In the genomic region with DNA sequence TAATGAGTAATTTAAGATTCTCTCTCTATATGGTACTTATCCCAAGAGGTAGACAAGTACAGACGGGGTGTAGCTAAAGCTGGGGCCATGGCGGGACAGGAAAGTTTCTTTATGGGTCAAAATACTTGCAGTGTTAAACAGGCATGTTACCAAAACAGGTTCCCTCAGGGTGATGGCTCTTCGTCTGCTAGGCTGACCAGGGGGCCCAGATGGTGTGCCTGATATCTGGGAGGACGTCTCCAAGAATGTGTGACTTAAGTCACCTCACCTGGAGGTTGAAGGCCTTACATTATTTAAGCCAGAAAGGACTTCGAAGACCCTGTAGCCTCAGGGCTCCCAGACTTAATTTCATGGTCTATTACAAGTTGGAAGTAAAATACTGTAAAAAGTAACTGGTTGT, we compare ENCODE assay signal across 18 cellular contexts. TPM values are rescaled to one million over a fixed set of nuclear protein-coding genes. Genes with fewer than 3 reads are reported as not detected.
A peak's percentile ranks its signal among the peaks of the same experiment; 100 is the strongest.
DNase-seq lines count a peak whose midpoint lies in the region; ATAC-seq and TF ChIP-seq lines count a peak whose summit lies in the region.
"Had no signal": no experiment of that assay in that cellular context is flagged by ENCODE, and none has a peak within 500 bp of the region (broad histone marks: within the 10 kb centered on the region; RNA-seq: fewer than 3 reads in every experiment).

No MANE protein-coding gene starts in this region.

- H3K9me2 ChIP-seq in hepatocyte (replicated peaks; ENCODE audit: insufficient read depth), result no peaks in the 10 kb centered on the region

- no peaks in the 10 kb centered on the region for H3K79me2 ChIP-seq in hepatocyte

- peaks cover 0 to 47% of the 10 kb centered on the region in 2 donors for H3K4me1 ChIP-seq in right atrium auricular region
- H3K4me1 ChIP-seq in hepatocyte (ENCODE audit: insufficient read depth), result peaks cover 8% of the 10 kb centered on the region
- H3K4me1 ChIP-seq in skeletal muscle tissue (ENCODE audit: control insufficient read depth in 3 of 3, insufficient read depth in 3 of 3, low read length in 3 of 3), result peaks cover 14 to 22% (median 18%) of the 10 kb centered on the region in 3 donors

- H4K20me1 ChIP-seq in hepatocyte (ENCODE audit: insufficient read depth, poor library complexity, severe bottlenecking), result no peaks in the 10 kb centered on the region

- H3K27me3 ChIP-seq in right atrium auricular region (no peaks in the 10 kb centered on the region), hepatocyte (no peaks in the 10 kb centered on the region), skeletal muscle tissue (ENCODE audit: control insufficient read depth in 3 of 3, insufficient read depth in 3 of 3, low read length in 3 of 3) (no peaks in the 10 kb centered on the region)

- H3K9me3 ChIP-seq in right atrium auricular region (no peaks in the 10 kb centered on the region), hepatocyte (ENCODE audit: low read depth) (no peaks in the 10 kb centered on the region), skeletal muscle tissue (ENCODE audit: control insufficient read depth in 3 of 3, low read length in 3 of 3) (no peaks in the 10 kb centered on the region)

- intact Hi-C loops in cardiac septum (cut with DNase I), result no loop called here

- TF ChIP-seq CTCF in right atrium auricular region (IDR thresholded peaks at IDR 0.05) (no peak), hepatocyte (IDR thresholded peaks at IDR 0.05; ENCODE audit: poor library complexity) (no peak)

- H3K27ac ChIP-seq in right atrium auricular region (peak overlapping the region; percentile 74 to 80), hepatocyte (peak overlapping the region; percentile 74), skeletal muscle tissue (ENCODE audit: low read depth, low read length) (peak overlapping the region; percentile 75)

- no peak overlapping the region for H3K4me2 ChIP-seq in hepatocyte

- 63% methylated on average over 5 of the region's 5 CpGs for WGBS in hepatocyte (ENCODE audit: low lambda C conversion rate, missing lambda C conversion rate)

- no peak overlapping the region for H3K9ac ChIP-seq in skeletal muscle tissue (ENCODE audit: low read depth in 1 of 3, low read length in 3 of 3)

- H3K36me3 ChIP-seq in right atrium auricular region (no peaks in the 10 kb centered on the region), hepatocyte (replicated peaks; ENCODE audit: insufficient read depth, low read depth) (no peaks in the 10 kb centered on the region), skeletal muscle tissue (ENCODE audit: control insufficient read depth in 3 of 3, insufficient read depth in 3 of 3, low read length in 3 of 3) (no peaks in the 10 kb centered on the region)

- H2AFZ ChIP-seq in hepatocyte, result no peak overlapping the region

- DNase-seq in right atrium auricular region (ENCODE audit: low spot score) (no peak), cardiac septum (ENCODE audit: low spot score) (no peak), hepatocyte (ENCODE audit: low spot score) (no peak), hypothalamus (lab: John Stamatoyannopoulos, UW) (no peak), NCI-H748 (lab: John Stamatoyannopoulos, UW; ENCODE audit: unreplicated experiment) (no peak)
- DNase-seq in activated CD4-positive, alpha-beta T cell treated with anti-CD3 and anti-CD28 coated beads for 4 hours, result no peak
- DNase-seq: activated CD4-positive, alpha-beta memory T cell treated with anti-CD3 and anti-CD28 coated beads for 36 hours; activated T-cell treated with anti-CD3 and anti-CD28 coated beads, Interleukin-2, amount 50 U/mL, for 4 hours; CD8-positive, alpha-beta T cell; effector CD4-positive, alpha-beta T cell; MV-4-11; NCI-H748 treated with DMSO at 0.1 percent for 48 hours; nephron progenitor cell; retina; stimulated activated CD4-positive, alpha-beta T cell treated with anti-CD3 and anti-CD28 coated beads, Interleukin-2, amount 100 ng/mL, for 48 hours had no signal

- ATAC-seq in esophagus mucosa, result no peak
- ATAC-seq: activated naive CD4-positive, alpha-beta T cell treated with anti-CD3 and anti-CD28 coated beads, Interleukin-2, amount 50 U/mL, for 72 hours; activated T-cell treated with anti-CD3 and anti-CD28 coated beads, Interleukin-2, amount 50 U/mL, for 4 hours; CD8-positive, alpha-beta T cell had no signal

- H3K4me3 ChIP-seq in right atrium auricular region (no peak overlapping the region), hepatocyte (no peak overlapping the region), skeletal muscle tissue (ENCODE audit: low read length in 3 of 3) (no peak overlapping the region)

RNA-seq across cellular contexts. Expression of gene FMOD, which starts 52.7 kb away (rescaled TPM):
- total RNA-seq in right atrium auricular region (100 to 1,000 TPM in 1 of 2 donors, 10 to 100 TPM in 1; 34.2 to 122 TPM), cardiac septum (66.0 TPM), hepatocyte (118 and 132 TPM in 2 replicates), skeletal muscle tissue (58.5 TPM), esophagus mucosa (4.5 TPM)
- polyA plus RNA-seq in hepatocyte, result 125 and 161 TPM in 2 replicates
- total RNA-seq: CD8-positive, alpha-beta T cell had no signal
